10 cellular contexts compared by ENCODE assay signal in the genomic region with DNA sequence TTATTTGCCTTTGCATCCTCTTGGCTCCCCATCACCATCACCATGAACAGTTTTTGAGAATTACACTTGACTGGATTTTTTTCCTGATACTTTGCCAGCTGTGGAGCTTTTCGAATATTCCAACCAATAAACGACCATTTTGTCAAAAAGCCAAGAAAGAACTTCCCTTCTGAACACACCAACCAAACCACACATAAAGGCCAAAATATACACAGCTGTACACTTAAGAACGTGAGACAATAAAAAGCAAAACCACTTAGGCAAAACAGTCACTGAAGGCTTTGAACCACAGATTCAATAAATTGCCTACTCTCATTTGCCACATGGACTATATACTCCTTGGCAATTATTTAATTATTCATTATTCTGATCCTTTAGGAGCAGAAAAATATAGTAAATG. TPM values are rescaled to one million over a fixed set of nuclear protein-coding genes. Genes with fewer than 3 reads are reported as not detected.
DNase-seq lines count a peak whose midpoint lies in the region; TF ChIP-seq lines count a peak whose summit lies in the region.
"Had no signal": no experiment of that assay in that cellular context is flagged by ENCODE, and none has a peak within 500 bp of the region (broad histone marks: within the 10 kb centered on the region; RNA-seq: fewer than 3 reads in every experiment).

No MANE protein-coding gene starts in this region.

- no peak overlapping the region for H2BK15ac ChIP-seq in neuronal stem cell (ENCODE audit: low read length)

- no peak for TF ChIP-seq CTCF in 22Rv1 (IDR thresholded peaks at IDR 0.05)
- TF ChIP-seq CTCF in GM12864 (IDR thresholded peaks at IDR 0.05; ENCODE audit: low read depth, low read length, missing control alignments) = no peak
- no peak for TF ChIP-seq CTCF in chondrocyte (IDR thresholded peaks at IDR 0.05)
- no peak for TF ChIP-seq CTCF in tibial artery (IDR thresholded peaks at IDR 0.05)

- no CpG with 5 or more reads among the region's 3 CpGs for WGBS in neuronal stem cell (ENCODE audit: extremely low coverage in 2 of 2, insufficient read length in 2 of 2, insufficient replicate concordance in 1 of 2), 2 donors

- H3K27me3 ChIP-seq in neuronal stem cell (ENCODE audit: control insufficient read depth in 3 of 3, insufficient read depth in 3 of 3, low read depth in 1 of 3, low read length in 3 of 3) (no peaks in the 10 kb centered on the region), tibial artery (no peaks in the 10 kb centered on the region)

- no peak overlapping the region for H2AK5ac ChIP-seq in neuronal stem cell (ENCODE audit: low read depth, low read length)

- H4K8ac ChIP-seq in neuronal stem cell (ENCODE audit: low read depth, low read length) = no peak overlapping the region

- no peaks in the 10 kb centered on the region for H3K9me3 Mint-ChIP-seq in chondrocyte (ENCODE audit: low read depth)

- H3K36me3 ChIP-seq in neuronal stem cell (replicated peaks in 1 of 2; ENCODE audit: control insufficient read depth in 2 of 2, insufficient read depth in 2 of 2, low read length in 2 of 2) (no peaks in the 10 kb centered on the region), tibial artery (no peaks in the 10 kb centered on the region)

- no peak overlapping the region for H2BK5ac ChIP-seq in neuronal stem cell (ENCODE audit: low read length)

- H3K27me3 Mint-ChIP-seq in chondrocyte (ENCODE audit: low read depth) = no peaks in the 10 kb centered on the region

- intact Hi-C loops in tibial artery (cut with DNase I; ENCODE audit: low total_unique reads) = no loop called here

- H3K4me3 ChIP-seq in GM12864 (ENCODE audit: low read depth, low read length) = peak overlapping the region; percentile 68; the same call in 1 of the 2 replicates
- H3K4me3 ChIP-seq in neuronal stem cell (ENCODE audit: low read length in 2 of 2) = no peak overlapping the region
- no peak overlapping the region for H3K4me3 ChIP-seq in tibial artery

- no peak overlapping the region for H2BK12ac ChIP-seq in neuronal stem cell (ENCODE audit: low read length)

- H3K4me1 ChIP-seq in neuronal stem cell (ENCODE audit: control insufficient read depth in 2 of 2, insufficient read depth in 1 of 2, low read depth in 1 of 2, low read length in 2 of 2) = peaks cover 5 to 7% of the 10 kb centered on the region in 2 donors
- peaks cover 0 to 23% (median 14%) of the 10 kb centered on the region in 4 donors for H3K4me1 ChIP-seq in tibial artery

- H2BK120ac ChIP-seq in neuronal stem cell (ENCODE audit: low read depth, low read length) = no peak overlapping the region

- H3K9ac ChIP-seq in neuronal stem cell (ENCODE audit: low read depth, low read length, poor library complexity) = no peak overlapping the region

- peak overlapping the region; percentile 10 for H3K27ac Mint-ChIP-seq in chondrocyte (ENCODE audit: unreplicated experiment)

- DNase-seq in GM12864 (ENCODE audit: low read depth) (no peak), NCI-H774 (lab: John Stamatoyannopoulos, UW) (peak; percentile 44), chondrocyte (ENCODE audit: low spot score) (no peak), neuronal stem cell (ENCODE audit: low spot score) (no peak), tibial artery (no peak), CD1c-positive myeloid dendritic cell (ENCODE audit: extremely low spot score) (no peak)
- DNase-seq in stimulated activated CD4-positive, alpha-beta T cell treated with anti-CD3 and anti-CD28 coated beads, Interleukin-2, amount 100 ng/mL, for 48 hours = no peak
- DNase-seq: Right ventricle myocardium superior had no signal

- H3K18ac ChIP-seq in neuronal stem cell (ENCODE audit: low read length) = no peak overlapping the region

- no peak overlapping the region for H3K23ac ChIP-seq in neuronal stem cell (ENCODE audit: low read depth, low read length, poor library complexity)

- no peak overlapping the region for H2AFZ ChIP-seq in neuronal stem cell (ENCODE audit: low read length)

- peak overlapping the region; percentile 98 for H3K27ac ChIP-seq in 22Rv1
- no peak overlapping the region for H3K27ac ChIP-seq in neuronal stem cell (replicated peaks; ENCODE audit: low read length)
- H3K27ac ChIP-seq in tibial artery = no peak overlapping the region

- no peaks in the 10 kb centered on the region for H3K79me1 ChIP-seq in neuronal stem cell (ENCODE audit: low read depth, low read length)

- no peak overlapping the region for H3K4ac ChIP-seq in neuronal stem cell (ENCODE audit: low read length)

- peaks cover 50% of the 10 kb centered on the region for H3K4me1 Mint-ChIP-seq in chondrocyte (ENCODE audit: low read depth)

- H3K9me3 ChIP-seq in neuronal stem cell (replicated peaks in 1 of 2; ENCODE audit: control insufficient read depth in 2 of 2, insufficient read depth in 1 of 2, low read depth in 1 of 2, low read length in 2 of 2) (peaks cover 0 to 8% of the 10 kb centered on the region in 2 donors), tibial artery (no peaks in the 10 kb centered on the region)

- no peak overlapping the region for H3K4me3 Mint-ChIP-seq in chondrocyte (ENCODE audit: unreplicated experiment)

- H4K91ac ChIP-seq in neuronal stem cell (ENCODE audit: low read depth, low read length, poor library complexity) = no peak overlapping the region

- no peak overlapping the region for H3K4me2 ChIP-seq in neuronal stem cell (ENCODE audit: insufficient read depth, low read length, poor library complexity, severe bottlenecking)

- H3K14ac ChIP-seq in neuronal stem cell (ENCODE audit: low read length) = no peak overlapping the region

- no peaks in the 10 kb centered on the region for H3K36me3 Mint-ChIP-seq in chondrocyte (ENCODE audit: low read depth)

RNA-seq across cellular contexts. Expression of gene C14orf93, which starts 1.1 kb away (rescaled TPM):
- 6.0 to 7.6 TPM (median 6.0 TPM) in 3 replicates for total RNA-seq in chondrocyte
- 7.0 TPM for polyA plus RNA-seq in neuronal stem cell (2013, experiment 1 of 2)
- polyA plus RNA-seq in neuronal stem cell (2013, experiment 2 of 2) = 6.1 TPM

RNA-seq across cellular contexts. Expression of gene PSMB5, which starts 25.9 kb away (rescaled TPM):
- total RNA-seq in chondrocyte = 151 to 207 TPM (median 172 TPM) in 3 replicates
- polyA plus RNA-seq in neuronal stem cell (2013, experiment 1 of 2) = 136 TPM
- polyA plus RNA-seq in neuronal stem cell (2013, experiment 2 of 2) = 135 TPM

RNA-seq across cellular contexts. Expression of gene AJUBA, which starts 26.5 kb away (rescaled TPM):
- total RNA-seq in chondrocyte = 56.5 to 124 TPM (median 124 TPM) in 3 replicates
- polyA plus RNA-seq in neuronal stem cell (2013, experiment 1 of 2) = 63.6 TPM
- polyA plus RNA-seq in neuronal stem cell (2013, experiment 2 of 2) = 64.1 TPM

RNA-seq across cellular contexts. Expression of gene PSMB11, which starts 33.2 kb away (rescaled TPM):
- not detected in 3 replicates for total RNA-seq in chondrocyte
- not detected for polyA plus RNA-seq in neuronal stem cell (2013, experiment 1 of 2)
- not detected for polyA plus RNA-seq in neuronal stem cell (2013, experiment 2 of 2)
- total RNA-seq: liver, Right ventricle myocardium superior had no signal
- polyA plus RNA-seq: liver had no signal

RNA-seq across cellular contexts. Expression of gene CDH24, which starts 48.5 kb away (rescaled TPM):
- 9.3 to 10.6 TPM (median 10.2 TPM) in 3 replicates for total RNA-seq in chondrocyte
- 21.1 TPM for polyA plus RNA-seq in neuronal stem cell (2013, experiment 1 of 2)
- polyA plus RNA-seq in neuronal stem cell (2013, experiment 2 of 2) = 20.6 TPM
